Comparison of ENCODE assay signal across 15 cellular contexts in the genomic region with DNA sequence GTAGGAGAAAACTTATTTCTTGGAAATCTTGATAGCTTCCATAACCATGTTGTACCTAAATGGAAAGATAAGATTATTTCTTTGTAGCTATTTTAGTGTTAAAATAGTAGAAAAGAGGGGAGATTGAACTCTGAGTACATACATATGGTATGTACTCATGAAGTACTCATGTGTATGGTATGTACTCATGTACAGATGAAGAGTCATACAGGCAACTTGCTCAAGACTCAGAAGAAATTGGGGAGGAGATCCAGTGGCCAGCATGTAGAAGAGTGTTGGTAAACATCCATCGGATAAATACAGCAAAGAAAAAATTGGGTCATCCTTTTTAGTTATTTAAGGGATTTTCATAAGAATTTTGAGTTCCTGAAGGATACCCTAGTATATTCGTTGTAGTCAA. TPM values are rescaled to one million over a fixed set of nuclear protein-coding genes. Genes with fewer than 3 reads are reported as not detected.
DNase-seq lines count a peak whose midpoint lies in the region; ATAC-seq, FAIRE-seq and TF ChIP-seq lines count a peak whose summit lies in the region.
"Had no signal": no experiment of that assay in that cellular context is flagged by ENCODE, and none has a peak within 500 bp of the region (broad histone marks: within the 10 kb centered on the region; RNA-seq: fewer than 3 reads in every experiment).

No MANE protein-coding gene starts in this region.

- H3K9me1 ChIP-seq in keratinocyte (ENCODE audit: control insufficient read depth, extremely low read depth, insufficient read depth, low read length), result peaks cover 4% of the 10 kb centered on the region

- H3K9me3 Mint-ChIP-seq in activated naive CD4-positive, alpha-beta T cell treated with anti-CD3 and anti-CD28 coated beads, Interleukin-2, amount 50 U/mL, for 72 hours, result peaks cover 0 to 17% of the 10 kb centered on the region in 2 donors

- peak overlapping the region; percentile 55 to 81 for H3K27ac Mint-ChIP-seq in activated naive CD4-positive, alpha-beta T cell treated with anti-CD3 and anti-CD28 coated beads, Interleukin-2, amount 50 U/mL, for 72 hours

- no peak overlapping the region for H2AFZ ChIP-seq in keratinocyte (ENCODE audit: control insufficient read depth, low read length)

- H3K9ac ChIP-seq in keratinocyte (ENCODE audit: control insufficient read depth, extremely low read depth, insufficient read depth, low read length), result no peak overlapping the region
- H3K9ac ChIP-seq: BLaER1 had no signal

- no peak for TF ChIP-seq CTCF in keratinocyte (optimal IDR thresholded peaks at IDR 0.05 in 1 of 3, IDR thresholded peaks at IDR 0.05 in 1 of 3, conservative IDR thresholded peaks at IDR 0.05 in 1 of 3; ENCODE audit: extremely low read depth in 1 of 3, insufficient read depth in 2 of 3, low read length in 3 of 3)
- TF ChIP-seq CTCF in gastrocnemius medialis (IDR thresholded peaks at IDR 0.05 in 4 of 5, conservative IDR thresholded peaks at IDR 0.05 in 1 of 5), result no peak

- TF ChIP-seq POLR2A in gastrocnemius medialis (IDR thresholded peaks at IDR 0.05), result no peak

- H3K36me3 Mint-ChIP-seq in activated naive CD4-positive, alpha-beta T cell treated with anti-CD3 and anti-CD28 coated beads, Interleukin-2, amount 50 U/mL, for 72 hours, result peaks cover 49 to 79% of the 10 kb centered on the region in 2 donors

- ATAC-seq in activated naive CD4-positive, alpha-beta T cell treated with anti-CD3 and anti-CD28 coated beads, Interleukin-2, amount 50 U/mL, for 72 hours, result no peak
- ATAC-seq in HG02588 (IDR thresholded peaks at IDR 0.05; ENCODE audit: unreplicated experiment) (no peak), gastrocnemius medialis (no peak)
- ATAC-seq: body of pancreas, HCT116 had no signal

- H3K27ac ChIP-seq in keratinocyte (ENCODE audit: control insufficient read depth, insufficient read depth, low read length) (no peak overlapping the region), gastrocnemius medialis (no peak overlapping the region)
- H3K27ac ChIP-seq: BLaER1, body of pancreas had no signal

- no peaks in the 10 kb centered on the region for H3K9me3 ChIP-seq in keratinocyte (ENCODE audit: control insufficient read depth, low read depth, low read length)
- H3K9me3 ChIP-seq in gastrocnemius medialis, result no peaks in the 10 kb centered on the region
- H3K9me3 ChIP-seq: BLaER1, body of pancreas, stomach had no signal

- no peak for FAIRE-seq in keratinocyte (lab: Jason Lieb, UNC)
- FAIRE-seq: G401.6 had no signal

- in situ Hi-C loops in gastrocnemius medialis (cut with MboI; ENCODE audit: low sequenced_read_pairs in 4 of 4), result loop anchor here in 1 of 4 donors (25.0 kb wide), 1 partner anchor 733 kb away; no protein-coding TSS in a partner anchor

- H3K4me2 ChIP-seq in keratinocyte (ENCODE audit: control insufficient read depth, extremely low read depth, insufficient read depth, low read depth, low read length), result no peak overlapping the region
- H3K4me2 ChIP-seq: BLaER1 had no signal

- H4K20me1 ChIP-seq in keratinocyte (ENCODE audit: control insufficient read depth, extremely low read depth, insufficient read depth, low read length), result no peaks in the 10 kb centered on the region

- no peaks in the 10 kb centered on the region for H3K79me2 ChIP-seq in keratinocyte (ENCODE audit: control insufficient read depth, insufficient read depth, low read length)

- DNase-seq in AG08396 (ENCODE audit: low spot score) (peak; percentile 29), EL (peak; percentile 46), keratinocyte (ENCODE audit: low read depth, low spot score) (peak; percentile 7), globus pallidus (ENCODE audit: low spot score) (no peak), T-helper 9 cell (no peak), gastrocnemius medialis (no peak)
- no peak for DNase-seq in activated naive CD4-positive, alpha-beta T cell treated with anti-CD3 and anti-CD28 coated beads, Interleukin-2, amount 50 U/mL, for 72 hours (ENCODE audit: low spot score in 2 of 2)
- DNase-seq: body of pancreas; NCI-H446; stimulated activated CD4-positive, alpha-beta T cell treated with anti-CD3 and anti-CD28 coated beads, Interleukin-4, amount 100 ng/mL, for 1 hour; stomach had no signal

- dilution Hi-C loops in keratinocyte (cut with MboI; ENCODE audit: extremely low pct_ligation_motif_present, low sequenced_read_pairs), result no loop called here

- intact Hi-C loops in gastrocnemius medialis (cut with DNase I; ENCODE audit: low total_unique reads), result no loop called here

- H3K36me3 ChIP-seq in keratinocyte (ENCODE audit: control insufficient read depth in 2 of 2, extremely low read depth in 1 of 2, insufficient read depth in 2 of 2, low read length in 2 of 2), result peaks cover 16 to 21% of the 10 kb centered on the region in 2 experiments
- H3K36me3 ChIP-seq in gastrocnemius medialis, result peaks cover 4 to 97% of the 10 kb centered on the region in 2 donors

- H3K27me3 ChIP-seq in keratinocyte (ENCODE audit: control insufficient read depth, extremely low read depth, insufficient read depth, low read length), result no peaks in the 10 kb centered on the region
- no peaks in the 10 kb centered on the region for H3K27me3 ChIP-seq in gastrocnemius medialis
- H3K27me3 ChIP-seq: BLaER1, body of pancreas, stomach had no signal

- H3K4me1 ChIP-seq in keratinocyte (ENCODE audit: control insufficient read depth, extremely low read depth, insufficient read depth, low read length) (peaks cover 13% of the 10 kb centered on the region), gastrocnemius medialis (no peaks in the 10 kb centered on the region)
- H3K4me1 ChIP-seq: BLaER1 had no signal

- H3K4me3 ChIP-seq in keratinocyte (ENCODE audit: control insufficient read depth in 2 of 3, extremely low read depth in 1 of 3, insufficient read depth in 2 of 3, low read depth in 1 of 3, low read length in 3 of 3), result no peak overlapping the region
- H3K4me3 ChIP-seq in gastrocnemius medialis, result no peak overlapping the region
- H3K4me3 ChIP-seq: BLaER1, body of pancreas, stomach had no signal

RNA-seq across cellular contexts. Expression of a gene that starts 29.0 kb away (rescaled TPM):
- 10 to 100 TPM; 87.2 to 97.9 TPM for total RNA-seq in activated naive CD4-positive, alpha-beta T cell treated with anti-CD3 and anti-CD28 coated beads, Interleukin-2, amount 50 U/mL, for 72 hours
- polyA plus RNA-seq in keratinocyte, result 6.8 to 17.8 TPM (median 8.6 TPM) in 3 replicates
- polyA plus RNA-seq in keratinocyte (2011; ENCODE audit: low read depth), result 36.9 TPM
- 1.9 and 3.5 TPM in 2 replicates for polyA plus RNA-seq in keratinocyte (2011; cell fraction: cytosol; rRNA removed)
- 26.4 and 30.8 TPM in 2 replicates for polyA plus RNA-seq in keratinocyte (2011; cell fraction: nucleus; rRNA removed)
- polyA plus RNA-seq in keratinocyte (2012; ENCODE audit: low replicate concordance), result 4.5 and 12.7 TPM in 2 replicates
- polyA minus RNA-seq in keratinocyte, result 20.8 to 68.3 TPM (median 32.4 TPM) in 3 replicates
- 4.8 TPM for polyA minus RNA-seq in keratinocyte (2011; cell fraction: cytosol; rRNA and poly(A)+ RNA removed)
- 43.8 and 78.3 TPM in 2 replicates for polyA minus RNA-seq in keratinocyte (2011; cell fraction: nucleus; rRNA and poly(A)+ RNA removed)
- 10 to 100 TPM; 15.1 to 44.0 (median 28.9) TPM for total RNA-seq in gastrocnemius medialis

RNA-seq across cellular contexts. Expression of a gene that starts 50.6 kb away (rescaled TPM):
- 10 to 100 TPM; 26.3 to 65.6 TPM for total RNA-seq in activated naive CD4-positive, alpha-beta T cell treated with anti-CD3 and anti-CD28 coated beads, Interleukin-2, amount 50 U/mL, for 72 hours
- 5.4 to 11.2 TPM (median 6.3 TPM) in 3 replicates for polyA plus RNA-seq in keratinocyte
- 7.3 TPM for polyA plus RNA-seq in keratinocyte (2011; ENCODE audit: low read depth)
- 4.2 and 5.1 TPM in 2 replicates for polyA plus RNA-seq in keratinocyte (2011; cell fraction: cytosol; rRNA removed)
- polyA plus RNA-seq in keratinocyte (2011; cell fraction: nucleus; rRNA removed), result 15.4 and 17.4 TPM in 2 replicates
- polyA plus RNA-seq in keratinocyte (2012; ENCODE audit: low replicate concordance), result 4.6 and 8.5 TPM in 2 replicates
- polyA minus RNA-seq in keratinocyte, result 15.1 to 30.8 TPM (median 26.3 TPM) in 3 replicates
- 23.6 TPM for polyA minus RNA-seq in keratinocyte (2011; cell fraction: cytosol; rRNA and poly(A)+ RNA removed)
- polyA minus RNA-seq in keratinocyte (2011; cell fraction: nucleus; rRNA and poly(A)+ RNA removed), result 21.5 and 25.7 TPM in 2 replicates
- 1 to 10 TPM; 2.8 to 6.0 (median 3.8) TPM for total RNA-seq in gastrocnemius medialis

Comparison
In these comparisons a context has a peak if more than half of its experiments do, and no peak if none do; other contexts are left out.
1. DNase-seq: peak in AG08396 (single experiment), EL (single experiment) and keratinocyte (single experiment); none in activated naive CD4-positive, alpha-beta T cell treated with anti-CD3 and anti-CD28 coated beads, Interleukin-2, amount 50 U/mL, for 72 hours (0 of 2), globus pallidus (single experiment), T-helper 9 cell (single experiment) and gastrocnemius medialis (0 of 2).